ENCODE assay signal across 8 cellular contexts in genomic region chr7:152759655-152760383, GRCh38. TPM values are rescaled to one million over a fixed set of nuclear protein-coding genes. Genes with fewer than 3 reads are reported as not detected.
DNase-seq lines count a peak whose midpoint lies in the region; ATAC-seq and TF ChIP-seq lines count a peak whose summit lies in the region.

ACTR3B (plus strand) TSS chr7:152759752; CDS start chr7:152759883, 131 bp downstream.

- H2AFZ ChIP-seq in OCI-LY3 (ENCODE audit: low read depth, low read length): peak within 1 kb of the TSS; percentile 95

- TF ChIP-seq CTCF in OCI-LY3 (IDR thresholded peaks at IDR 0.05; ENCODE audit: low read depth, low read length) (no peak), esophagus muscularis mucosa (IDR thresholded peaks at IDR 0.05) (no peak)

- DNase-seq in CMK (ENCODE audit: low read depth) (peak; percentile 68), esophagus muscularis mucosa (ENCODE audit: extremely low spot score) (peak; percentile 97), myocyte (ENCODE audit: low read depth) (peak; percentile 93)
- DNase-seq in activated T-cell treated with anti-CD3 and anti-CD28 coated beads, Interleukin-2, amount 50 U/mL, for 48 hours: peak; percentile 89 to 91
- peak; percentile 78 for DNase-seq in stimulated activated CD8-positive, alpha-beta memory T cell treated with anti-CD3 and anti-CD28 coated beads, Interleukin-7, amount 100 ng/mL, for 24 hours (ENCODE audit: low read depth)

- TF ChIP-seq EP300 in esophagus muscularis mucosa (IDR thresholded peaks at IDR 0.05): no peak

- peak; percentile 83 for ATAC-seq in GM19372 (IDR thresholded peaks at IDR 0.05; ENCODE audit: low read depth, unreplicated experiment)
- peak; percentile 61 for ATAC-seq in HG03469 (IDR thresholded peaks at IDR 0.05; ENCODE audit: unreplicated experiment)

- no peaks in the 10 kb centered on the region for H3K27me3 ChIP-seq in OCI-LY3 (ENCODE audit: low read depth, low read length)
- H3K27me3 ChIP-seq in esophagus muscularis mucosa: no peaks in the 10 kb centered on the region

- peak within 1 kb of the TSS; percentile 92 for H3K4me2 ChIP-seq in OCI-LY3 (ENCODE audit: low read length)

- peak within 1 kb of the TSS; percentile 86 for H3K9ac ChIP-seq in OCI-LY3 (ENCODE audit: low read length)

- peaks cover 7% of the 10 kb centered on the region for H3K36me3 ChIP-seq in OCI-LY3 (replicated peaks; ENCODE audit: low read depth, low read length)
- H3K36me3 ChIP-seq in esophagus muscularis mucosa: no peaks in the 10 kb centered on the region

- H4K20me1 ChIP-seq in OCI-LY3 (ENCODE audit: insufficient read depth, low read length): peaks cover 9% of the 10 kb centered on the region

- H3K9me3 ChIP-seq in OCI-LY3 (ENCODE audit: insufficient read depth, low read length): no peaks in the 10 kb centered on the region
- H3K9me3 ChIP-seq in esophagus muscularis mucosa: no peaks in the 10 kb centered on the region

- peak; percentile 17 for TF ChIP-seq POLR2A in esophagus muscularis mucosa (IDR thresholded peaks at IDR 0.05; ENCODE audit: low read depth)

- H3K4me1 ChIP-seq in OCI-LY3 (ENCODE audit: low read length) (peaks cover 14% of the 10 kb centered on the region), esophagus muscularis mucosa (peaks cover 11 to 22% (median 18%) of the 10 kb centered on the region in 4 donors)

- intact Hi-C loops in esophagus muscularis mucosa (cut with DNase I): no loop called here

- H3K79me2 ChIP-seq in OCI-LY3 (ENCODE audit: low read length): peaks cover 27% of the 10 kb centered on the region

- under 1% methylated on average over 36 of the region's 92 CpGs for WGBS in esophagus muscularis mucosa

- H3K27ac ChIP-seq in OCI-LY3 (ENCODE audit: low read length) (peak within 1 kb of the TSS; percentile 36), esophagus muscularis mucosa (replicated peaks in 1 of 4) (peak within 1 kb of the TSS; percentile 91 to 97 (median 96))

- H3K4me3 ChIP-seq in OCI-LY3 (ENCODE audit: low read length) (peak within 1 kb of the TSS; percentile 86), esophagus muscularis mucosa (peak within 1 kb of the TSS; percentile 93 to 97 (median 95))

RNA-seq across cellular contexts. Expression of gene ACTR3B, which starts in this region (rescaled TPM):
- 1 to 10 TPM; 2.5 to 4.9 (median 3.4) TPM for total RNA-seq in esophagus muscularis mucosa
- total RNA-seq in myocyte: 4.5 and 12.1 TPM in 2 replicates
- 15.3 TPM for polyA plus RNA-seq in myocyte (2012)

Comparison
In these comparisons a context has a peak if more than half of its experiments do, and no peak if none do; other contexts are left out.
1. Peak in every context shown above with its lines: DNase-seq, ATAC-seq, H3K4me3 ChIP-seq and H3K27ac ChIP-seq.